23 cellular contexts compared by ENCODE assay signal in the genomic region with DNA sequence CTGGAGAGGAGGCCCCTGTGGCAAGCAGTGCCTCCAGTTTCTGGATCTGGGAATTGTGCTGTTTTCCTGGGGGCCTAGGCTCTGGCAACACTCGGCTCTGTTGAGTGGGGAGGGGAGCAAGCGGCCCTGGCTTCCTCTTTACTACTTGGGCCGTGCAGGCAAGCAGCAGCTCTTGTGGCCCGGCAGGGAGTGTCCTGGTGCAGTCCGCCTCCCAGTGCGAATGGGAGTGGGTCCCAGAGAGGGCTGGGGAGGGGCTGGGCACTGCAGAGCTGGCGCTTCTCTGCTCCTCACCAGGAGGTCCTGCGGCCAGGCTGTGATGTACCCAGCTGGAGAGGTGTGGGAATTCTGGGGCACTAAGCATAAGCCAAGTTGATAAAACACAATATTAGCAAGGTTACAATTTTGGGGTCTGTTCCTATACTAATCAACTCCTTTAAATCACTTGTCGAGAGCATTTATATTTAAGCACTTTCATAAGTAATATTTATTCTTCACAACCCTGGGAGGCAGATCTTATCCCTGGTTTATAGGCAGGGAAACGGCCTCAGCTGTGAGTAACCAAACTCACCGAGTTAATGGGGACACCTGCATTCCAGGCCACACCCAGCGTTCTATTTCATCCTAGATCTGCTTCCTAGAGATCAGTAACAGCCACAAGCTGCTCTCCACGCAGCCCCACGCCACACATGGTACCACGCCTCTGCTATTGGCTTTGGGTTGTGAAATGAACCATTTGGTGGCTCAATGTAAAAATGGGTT.
DNase-seq lines count a peak whose midpoint lies in the region; ATAC-seq and TF ChIP-seq lines count a peak whose summit lies in the region.
"Had no signal": no experiment of that assay in that cellular context is flagged by ENCODE, and none has a peak within 500 bp of the region (broad histone marks: within the 10 kb centered on the region; RNA-seq: fewer than 3 reads in every experiment).

No MANE protein-coding gene starts in this region.

- intact Hi-C loops in Right ventricle myocardium inferior (cut with DNase I), result no loop called here
- intact Hi-C loops in left ventricle myocardium inferior (cut with micrococcal nuclease), result no loop called here

- H3K27ac ChIP-seq in left ventricle myocardium inferior (replicated peaks) (no peak overlapping the region), RWPE1 (peak overlapping the region; percentile 36; the same call in 1 of the 2 replicates), epithelial cell of prostate (peak overlapping the region; percentile 38)
- H3K27ac ChIP-seq: HL-60 had no signal

- no peak overlapping the region for H3K4me3 Mint-ChIP-seq in stimulated activated memory B cell treated with anti-CD40 and anti-IgM and Interleukin-4, amounts not matched to agents 10 μg/mL and 1 μg/mL and 100 μg/mL, for 72 hours
- H3K4me3 Mint-ChIP-seq: IgD-negative memory B cell had no signal

- peak; percentile 24 for ATAC-seq in Right ventricle myocardium inferior
- ATAC-seq in HG02938 (IDR thresholded peaks at IDR 0.05; ENCODE audit: unreplicated experiment), result no peak
- ATAC-seq in HG03175 (IDR thresholded peaks at IDR 0.05; ENCODE audit: unreplicated experiment), result no peak
- no peak for ATAC-seq in stimulated activated memory B cell treated with anti-CD40 and anti-IgM and Interleukin-4, amounts not matched to agents 10 μg/mL and 1 μg/mL and 100 μg/mL, for 72 hours
- ATAC-seq: Panc1 had no signal

- no peaks in the 10 kb centered on the region for H3K27me3 Mint-ChIP-seq in stimulated activated memory B cell treated with anti-CD40 and anti-IgM and Interleukin-4, amounts not matched to agents 10 μg/mL and 1 μg/mL and 100 μg/mL, for 72 hours

- H3K27me3 ChIP-seq in left ventricle myocardium inferior (ENCODE audit: low read depth), result no peaks in the 10 kb centered on the region

- H3K9me3 Mint-ChIP-seq in stimulated activated memory B cell treated with anti-CD40 and anti-IgM and Interleukin-4, amounts not matched to agents 10 μg/mL and 1 μg/mL and 100 μg/mL, for 72 hours, result no peaks in the 10 kb centered on the region
- H3K9me3 Mint-ChIP-seq: IgD-negative memory B cell had no signal

- H3K4me3 ChIP-seq in left ventricle myocardium inferior, result no peak overlapping the region

- peak; percentile 66 for DNase-seq in Right ventricle myocardium inferior (ENCODE audit: missing footprints)
- no peak for DNase-seq in left ventricle myocardium inferior
- DNase-seq in RWPE1 (ENCODE audit: low spot score), result no peak
- peak; percentile 8 for DNase-seq in epithelial cell of prostate (ENCODE audit: low read depth, low spot score)
- DNase-seq in retina, result no peak
- DNase-seq: 8988T; Calu3; DMS79 treated with DMSO at 0.1 percent for 48 hours; GF-D8; NCI-H1092; NCI-H1417 treated with DMSO at 0.1 percent for 48 hours; NCI-H1694 treated with DMSO at 0.1 percent for 48 hours; NCI-H2081; NCI-H524 treated with DMSO at 0.1 percent for 48 hours; NCI-H82; NK-92 treated with Interleukin-12 subunit alpha and Interleukin-12 subunit beta, amount 100 ng/mL, for 24 hours; SK-N-SH had no signal

- peaks cover 5% of the 10 kb centered on the region for H3K9me3 ChIP-seq in left ventricle myocardium inferior (replicated peaks)
- H3K9me3 ChIP-seq: SK-N-SH had no signal

- no peak for TF ChIP-seq CTCF in left ventricle myocardium inferior (IDR thresholded peaks at IDR 0.05; ENCODE audit: borderline replicate concordance)
- TF ChIP-seq CTCF in RWPE1 (conservative IDR thresholded peaks at IDR 0.05; ENCODE audit: low read depth), result no peak

- H3K36me3 Mint-ChIP-seq in stimulated activated memory B cell treated with anti-CD40 and anti-IgM and Interleukin-4, amounts not matched to agents 10 μg/mL and 1 μg/mL and 100 μg/mL, for 72 hours, result no peaks in the 10 kb centered on the region

- peaks cover 6% of the 10 kb centered on the region for H3K4me1 Mint-ChIP-seq in stimulated activated memory B cell treated with anti-CD40 and anti-IgM and Interleukin-4, amounts not matched to agents 10 μg/mL and 1 μg/mL and 100 μg/mL, for 72 hours

- H3K4me1 ChIP-seq in left ventricle myocardium inferior, result no peaks in the 10 kb centered on the region

- POLR2A ChIA-PET in RWPE1 (lab: Yijun Ruan, JAX; ENCODE audit: low non-redundant PET), result no interaction called here

- H3K27ac Mint-ChIP-seq in stimulated activated memory B cell treated with anti-CD40 and anti-IgM and Interleukin-4, amounts not matched to agents 10 μg/mL and 1 μg/mL and 100 μg/mL, for 72 hours, result no peak overlapping the region
- H3K27ac Mint-ChIP-seq: IgD-negative memory B cell had no signal

- CTCF ChIA-PET in RWPE1 (lab: Yijun Ruan, JAX), result no interaction called here

- no peaks in the 10 kb centered on the region for H3K36me3 ChIP-seq in left ventricle myocardium inferior

Comparison
In these comparisons a context has a peak if more than half of its experiments do, and no peak if none do; other contexts are left out.
1. DNase-seq: peak in Right ventricle myocardium inferior (single experiment) and epithelial cell of prostate (single experiment); none in left ventricle myocardium inferior (single experiment), RWPE1 (single experiment) and retina (single experiment).